ENCODE assay signal across 7 cellular contexts in genomic region chr3:44816334-44816733, GRCh38. TPM values are rescaled to one million over a fixed set of nuclear protein-coding genes. Genes with fewer than 3 reads are reported as not detected.
"Had no signal": no experiment of that assay in that cellular context is flagged by ENCODE, and none has a peak within 500 bp of the region (broad histone marks: within the 10 kb centered on the region; RNA-seq: fewer than 3 reads in every experiment).

No MANE protein-coding gene starts in this region.

RNA-seq across cellular contexts. Expression of gene TGM4, which starts 58.1 kb away (rescaled TPM):
- total RNA-seq: GM23248, GM23338, H1, H4, H7, H9, HFFc6 had no signal
- polyA plus RNA-seq: GM23248, GM23338 had no signal
